Comparison of ENCODE assay signal across 8 cellular contexts in the genomic region with DNA sequence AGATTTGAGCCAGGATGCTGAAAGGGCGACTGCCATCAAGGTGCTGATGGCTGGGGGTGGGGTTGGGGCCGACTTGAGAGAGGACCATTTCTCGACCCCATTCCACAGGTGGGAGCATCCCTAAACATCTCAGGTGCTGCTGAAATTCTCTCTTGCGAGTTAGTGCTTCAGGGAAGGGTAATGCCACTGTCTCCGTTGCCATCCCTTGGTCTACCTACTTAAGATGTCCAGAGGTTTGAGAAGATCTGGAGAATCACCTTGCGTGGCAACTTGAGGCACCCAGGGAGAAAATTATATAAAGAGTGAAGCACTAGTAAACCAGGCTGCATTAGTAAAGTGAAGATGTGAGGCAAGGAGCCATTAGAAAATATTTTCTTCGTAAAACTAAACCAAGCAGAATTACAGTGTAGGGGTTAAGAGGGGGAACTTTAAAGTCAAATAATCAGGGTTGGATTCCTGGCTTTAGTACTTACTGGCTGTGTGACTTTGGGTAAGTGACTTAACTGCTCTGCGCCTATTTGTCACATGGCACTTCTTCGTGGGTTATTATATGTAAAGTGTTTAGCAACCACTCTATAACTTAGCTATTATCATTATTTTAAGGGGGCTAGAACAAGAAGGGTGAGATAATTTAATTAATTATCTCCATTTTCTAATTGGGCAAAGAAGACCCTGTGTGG. TPM values are rescaled to one million over a fixed set of nuclear protein-coding genes. Genes with fewer than 3 reads are reported as not detected.
A peak's percentile ranks its signal among the peaks of the same experiment; 100 is the strongest.
DNase-seq lines count a peak whose midpoint lies in the region; FAIRE-seq and TF ChIP-seq lines count a peak whose summit lies in the region.

No MANE protein-coding gene starts in this region.

- no peak overlapping the region for H2AFZ ChIP-seq in PC-9

- BruUV-seq in PC-9 (replicated peaks; lab: Mats Ljungman, UMichigan) = no TSS peak

- peaks cover 80% of the 10 kb centered on the region for H3K27me3 Mint-ChIP-seq in neural crest cell (ENCODE audit: low read depth)

- no peak for FAIRE-seq in D721Med (lab: Jason Lieb, UNC)

- H3K4me3 Mint-ChIP-seq in neural crest cell = peak overlapping the region; percentile 89

- H3K79me2 ChIP-seq in PC-9 (ENCODE audit: low read depth) = no peaks in the 10 kb centered on the region

- CTCF ChIA-PET in PC-9 (lab: Charles Lee) = no interaction called here

- no peaks in the 10 kb centered on the region for H3K9me2 ChIP-seq in PC-9 (ENCODE audit: insufficient read depth)

- TF ChIP-seq POLR2A in NB4 (IDR thresholded peaks at IDR 0.05; ENCODE audit: extremely low read depth, insufficient read length) = no peak

- H3F3A ChIP-seq in PC-9 (ENCODE audit: insufficient read depth, low read depth) = no peaks in the 10 kb centered on the region

- no peaks in the 10 kb centered on the region for H3K9me3 ChIP-seq in BLaER1 treated with 17β-estradiol and CSF1 and Interleukin-3, amounts not matched to agents 10 nM and 100 nM (replicated peaks in 1 of 11)
- H3K9me3 ChIP-seq in effector memory CD4-positive, alpha-beta T cell (ENCODE audit: control insufficient read depth, low read length) = no peaks in the 10 kb centered on the region
- H3K9me3 ChIP-seq in PC-9 (ENCODE audit: insufficient read depth, low read depth) = no peaks in the 10 kb centered on the region

- no peak overlapping the region for H3K27ac Mint-ChIP-seq in neural crest cell (ENCODE audit: unreplicated experiment)

- no peaks in the 10 kb centered on the region for H3K36me3 Mint-ChIP-seq in neural crest cell (ENCODE audit: low read depth)

- POLR2A ChIA-PET in PC-9 (lab: Charles Lee; ENCODE audit: unreplicated experiment) = no interaction called here

- H4K20me1 ChIP-seq in BLaER1 treated with 17β-estradiol and CSF1 and Interleukin-3, amounts not matched to agents 10 nM and 100 nM = peaks cover 9 to 23% (median 14%) of the 10 kb centered on the region in 11 experiments; a peak in 16 of 22 replicates
- no peaks in the 10 kb centered on the region for H4K20me1 ChIP-seq in PC-9 (ENCODE audit: insufficient read depth)

- peak overlapping the region; percentile 71 to 96 (median 91) for H3K4me2 ChIP-seq in BLaER1 treated with 17β-estradiol and CSF1 and Interleukin-3, amounts not matched to agents 10 nM and 100 nM
- no peak overlapping the region for H3K4me2 ChIP-seq in PC-9

- H3K4me1 Mint-ChIP-seq in neural crest cell = peaks cover 17% of the 10 kb centered on the region

- no peaks in the 10 kb centered on the region for H3K36me3 ChIP-seq in BLaER1 treated with 17β-estradiol and CSF1 and Interleukin-3, amounts not matched to agents 10 nM and 100 nM
- no peaks in the 10 kb centered on the region for H3K36me3 ChIP-seq in effector memory CD4-positive, alpha-beta T cell (ENCODE audit: control insufficient read depth, insufficient read depth, low read length)
- H3K36me3 ChIP-seq in PC-9 (ENCODE audit: low read depth) = no peaks in the 10 kb centered on the region

- intact Hi-C loops in PC-9 (cut with micrococcal nuclease; ENCODE audit: unreplicated experiment) = no loop called here

- peaks cover 45 to 72% (median 57%) of the 10 kb centered on the region in 10 experiments for H3K4me1 ChIP-seq in BLaER1 treated with 17β-estradiol and CSF1 and Interleukin-3, amounts not matched to agents 10 nM and 100 nM
- peaks cover 28% of the 10 kb centered on the region for H3K4me1 ChIP-seq in effector memory CD4-positive, alpha-beta T cell (ENCODE audit: control insufficient read depth, insufficient read depth, low read length, poor library complexity, severe bottlenecking)
- H3K4me1 ChIP-seq in PC-9 (replicated peaks; ENCODE audit: insufficient read depth) = no peaks in the 10 kb centered on the region

- H3K4me3 ChIP-seq in BLaER1 treated with 17β-estradiol and CSF1 and Interleukin-3, amounts not matched to agents 10 nM and 100 nM = peak overlapping the region; percentile 85 to 98 (median 94)
- H3K4me3 ChIP-seq in NB4 (ENCODE audit: low read depth, low read length) (peak overlapping the region; percentile 16), PC-9 (no peak overlapping the region)
- peak overlapping the region; percentile 79 for H3K4me3 ChIP-seq in effector memory CD4-positive, alpha-beta T cell (ENCODE audit: insufficient read depth, low read depth, low read length, poor library complexity, severe bottlenecking)

- H3K27me3 ChIP-seq in BLaER1 treated with 17β-estradiol and CSF1 and Interleukin-3, amounts not matched to agents 10 nM and 100 nM = no peaks in the 10 kb centered on the region
- no peaks in the 10 kb centered on the region for H3K27me3 ChIP-seq in effector memory CD4-positive, alpha-beta T cell (replicated peaks; ENCODE audit: control insufficient read depth, insufficient read depth, low read length, poor library complexity, severe bottlenecking)
- peaks cover 24% of the 10 kb centered on the region for H3K27me3 ChIP-seq in PC-9 (ENCODE audit: insufficient read depth, low read depth)

- TF ChIP-seq CTCF in NB4 (IDR thresholded peaks at IDR 0.05; ENCODE audit: low read depth, low read length) = no peak
- TF ChIP-seq CTCF in neural crest cell (conservative IDR thresholded peaks at IDR 0.05) = no peak
- no peak for TF ChIP-seq CTCF in D721Med (IDR thresholded peaks at IDR 0.05; ENCODE audit: insufficient read depth, missing control alignments)
- no peak for TF ChIP-seq CTCF in PC-9 (conservative IDR thresholded peaks at IDR 0.05)

- no peaks in the 10 kb centered on the region for H3K9me3 Mint-ChIP-seq in neural crest cell

- peak overlapping the region; percentile 84 to 98 (median 92) for H3K27ac ChIP-seq in BLaER1 treated with 17β-estradiol and CSF1 and Interleukin-3, amounts not matched to agents 10 nM and 100 nM
- H3K27ac ChIP-seq in effector memory CD4-positive, alpha-beta T cell (ENCODE audit: insufficient read depth, low read length, poor library complexity, severe bottlenecking) = peak overlapping the region; percentile 90
- no peak overlapping the region for H3K27ac ChIP-seq in PC-9

- DNase-seq in NB4 (ENCODE audit: low read depth) = no peak
- DNase-seq in effector memory CD4-positive, alpha-beta T cell = no peak
- DNase-seq in neural crest cell (ENCODE audit: low read depth, low spot score) = no peak
- no peak for DNase-seq in D721Med (ENCODE audit: insufficient read length, low spot score)
- no peak for DNase-seq in NCI-H1436 (lab: John Stamatoyannopoulos, UW)
- DNase-seq in PC-9 = no peak
- no peak for DNase-seq in NCI-H2081 treated with DMSO at 0.1 percent for 48 hours (lab: John Stamatoyannopoulos, UW)

- H3K9ac ChIP-seq in BLaER1 treated with 17β-estradiol and CSF1 and Interleukin-3, amounts not matched to agents 10 nM and 100 nM = peak overlapping the region; percentile 89 to 97 (median 94)

RNA-seq across cellular contexts. Expression of a gene that starts 0.7 kb away (rescaled TPM):
- 1.9 and 2.0 TPM in 2 replicates for total RNA-seq in neural crest cell
- total RNA-seq in PC-9 (2021) = 0.41 TPM in 1 of 2 replicates, not detected in the other
